Comparison of ENCODE assay signal across 8 cellular contexts in genomic region chr4:121072080-121072835, GRCh38. TPM values are rescaled to one million over a fixed set of nuclear protein-coding genes. Genes with fewer than 3 reads are reported as not detected.
DNase-seq lines count a peak whose midpoint lies in the region; ATAC-seq, FAIRE-seq and TF ChIP-seq lines count a peak whose summit lies in the region.

Gene NDNF, minus strand, starts transcription at chr4:121072535. Its CDS starts 26,698 bp downstream, at chr4:121045837.

- TF ChIP-seq CTCF in AG10803 (conservative IDR thresholded peaks at IDR 0.05; ENCODE audit: low read length) = no peak
- TF ChIP-seq CTCF in brain microvascular endothelial cell (IDR thresholded peaks at IDR 0.05; ENCODE audit: low read depth, low read length, missing control alignments) = no peak
- TF ChIP-seq CTCF in smooth muscle cell (IDR thresholded peaks at IDR 0.05; ENCODE audit: borderline replicate concordance, insufficient read depth, poor library complexity, severe bottlenecking) = no peak

- no peaks in the 10 kb centered on the region for H4K20me1 ChIP-seq in smooth muscle cell (ENCODE audit: low read depth)

- no peak within 1 kb of the TSS for H3K9ac ChIP-seq in smooth muscle cell (ENCODE audit: low read depth)

- H3K79me2 ChIP-seq in smooth muscle cell (ENCODE audit: low read depth) = no peaks in the 10 kb centered on the region

- H3K27ac ChIP-seq in brain microvascular endothelial cell (no peak within 1 kb of the TSS), smooth muscle cell (ENCODE audit: low read depth) (no peak within 1 kb of the TSS)

- H3K4me3 ChIP-seq in AG10803 (ENCODE audit: low read length) (peak within 1 kb of the TSS; percentile 69), brain microvascular endothelial cell (ENCODE audit: low read depth, low read length) (peak within 1 kb of the TSS; percentile 59), smooth muscle cell (peak within 1 kb of the TSS; percentile 67)

- no peaks in the 10 kb centered on the region for H3K36me3 Mint-ChIP-seq in immature natural killer cell

- DNase-seq in AG10803 (ENCODE audit: low read depth) = peak; percentile 54
- DNase-seq in H54 (ENCODE audit: insufficient read length, low spot score) = peak; percentile 29
- DNase-seq in T follicular helper cell (ENCODE audit: low read depth) = peak; percentile 19
- no peak for DNase-seq in brain microvascular endothelial cell
- peak; percentile 15 to 21 (median 19) for DNase-seq in immature natural killer cell
- peak; percentile 27 for DNase-seq in smooth muscle cell (lab: John Stamatoyannopoulos, UW; ENCODE audit: unreplicated experiment)

- H3F3A ChIP-seq in smooth muscle cell (ENCODE audit: low read depth) = no peaks in the 10 kb centered on the region

- no peaks in the 10 kb centered on the region for H3K36me3 ChIP-seq in brain microvascular endothelial cell (replicated peaks)
- no peaks in the 10 kb centered on the region for H3K36me3 ChIP-seq in smooth muscle cell (ENCODE audit: low read depth)

- no peaks in the 10 kb centered on the region for H3K9me3 Mint-ChIP-seq in immature natural killer cell

- FAIRE-seq in H54 (lab: Jason Lieb, UNC) = no peak

- peaks cover 5% of the 10 kb centered on the region for H3K4me1 ChIP-seq in smooth muscle cell (ENCODE audit: low read depth)

- in situ Hi-C loops in brain microvascular endothelial cell (cut with HindIII; ENCODE audit: low pct_ligation_motif_present, low sequenced_read_pairs) = no loop called here

- peak within 1 kb of the TSS; percentile 75 to 81 (median 81) for H3K4me3 Mint-ChIP-seq in immature natural killer cell

- no peak for TF ChIP-seq POLR2A in H54 (IDR thresholded peaks at IDR 0.05; ENCODE audit: low read depth, low read length)

- H3K27me3 ChIP-seq in brain microvascular endothelial cell (replicated peaks) = peaks cover 50% of the 10 kb centered on the region
- H3K27me3 ChIP-seq in smooth muscle cell (ENCODE audit: low read depth) = peaks cover 92% of the 10 kb centered on the region

- H2AFZ ChIP-seq in smooth muscle cell (ENCODE audit: low read depth) = peak within 1 kb of the TSS; percentile 94

- H3K4me1 Mint-ChIP-seq in immature natural killer cell = peaks cover 24 to 38% of the 10 kb centered on the region in 2 donors

- no peaks in the 10 kb centered on the region for H3K9me3 ChIP-seq in smooth muscle cell (replicated peaks; ENCODE audit: low read depth)

- no peak within 1 kb of the TSS for H3K27ac Mint-ChIP-seq in immature natural killer cell

- peaks cover 8 to 56% (median 30%) of the 10 kb centered on the region in 3 donors for H3K27me3 Mint-ChIP-seq in immature natural killer cell (ENCODE audit: low read depth in 3 of 3)

- ATAC-seq in HG03280 (IDR thresholded peaks at IDR 0.05; ENCODE audit: unreplicated experiment) (no peak), HG03378 (IDR thresholded peaks at IDR 0.05; ENCODE audit: unreplicated experiment) (no peak)

- peak within 1 kb of the TSS; percentile 87 for H3K4me2 ChIP-seq in smooth muscle cell

- 0% methylated on average over 42 of the region's 70 CpGs for WGBS in smooth muscle cell (ENCODE audit: low lambda C conversion rate)

RNA-seq across cellular contexts. Expression of gene NDNF, which starts in this region (rescaled TPM):
- not detected for polyA plus RNA-seq in immature natural killer cell
- total RNA-seq in smooth muscle cell = 11.0 and 27.6 TPM in 2 replicates
- 6.3 and 8.4 TPM in 2 replicates for polyA plus RNA-seq in smooth muscle cell

Comparison
In these comparisons a context has a peak if more than half of its experiments do, and no peak if none do; other contexts are left out.
1. Peak in DNase-seq in immature natural killer cell; RNA of the gene not detected or under 1 TPM.